ENCODE assay signal across 15 cellular contexts in the genomic region with DNA sequence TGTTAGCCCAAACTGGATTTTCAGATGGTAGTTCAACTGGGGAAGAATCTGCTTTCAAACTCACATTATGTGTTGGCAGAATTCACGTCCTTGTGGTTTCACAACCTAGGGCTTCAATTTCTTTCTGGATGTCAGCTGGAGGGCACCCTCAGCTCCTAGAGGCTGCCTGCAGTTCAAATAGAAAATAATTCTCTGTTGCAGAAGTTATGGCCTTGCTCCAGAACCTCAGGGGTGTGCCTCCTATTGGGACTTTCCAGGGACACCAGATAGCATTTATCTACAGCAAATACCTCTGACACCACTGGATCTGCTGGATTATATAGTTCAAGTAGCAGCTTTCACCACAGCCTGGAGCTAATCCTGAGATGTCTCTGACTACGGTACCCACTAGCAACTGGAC. TPM values are rescaled to one million over a fixed set of nuclear protein-coding genes. Genes with fewer than 3 reads are reported as not detected.
DNase-seq lines count a peak whose midpoint lies in the region; TF ChIP-seq lines count a peak whose summit lies in the region.
"Had no signal": no experiment of that assay in that cellular context is flagged by ENCODE, and none has a peak within 500 bp of the region (broad histone marks: within the 10 kb centered on the region; RNA-seq: fewer than 3 reads in every experiment).

No MANE protein-coding gene starts in this region.

- DNase-seq in RPMI8226 (peak; percentile 9), fibroblast of gingiva (ENCODE audit: low read depth) (peak; percentile 40), mesendoderm (peak; percentile 9), smooth muscle cell (lab: John Stamatoyannopoulos, UW; ENCODE audit: unreplicated experiment) (no peak), EL (no peak), brain microvascular endothelial cell (no peak)
- DNase-seq in stimulated activated CD4-positive, alpha-beta T cell treated with anti-CD3 and anti-CD28 coated beads, Interleukin-4, amount 100 ng/mL, for 24 hours: no peak
- DNase-seq: BE2C; CD8-positive, alpha-beta T cell; DMS79 treated with DMSO at 0.1 percent for 48 hours; NCI-H1105 treated with DMSO at 0.1 percent for 48 hours; NCI-H187 treated with DMSO at 0.1 percent for 48 hours; NCI-H2171 treated with DMSO at 0.1 percent for 48 hours; NCI-H510A treated with DMSO at 0.1 percent for 48 hours; SJCRH30 had no signal

- no peak overlapping the region for H4K8ac ChIP-seq in mesendoderm (ENCODE audit: low read depth, low read length)

- no peak overlapping the region for H2BK15ac ChIP-seq in mesendoderm (replicated peaks; ENCODE audit: low read depth)

- no peak overlapping the region for H2BK120ac ChIP-seq in mesendoderm (ENCODE audit: low read depth, low read length)

- TF ChIP-seq CTCF in smooth muscle cell (IDR thresholded peaks at IDR 0.05; ENCODE audit: borderline replicate concordance, insufficient read depth, poor library complexity, severe bottlenecking) (no peak), brain microvascular endothelial cell (IDR thresholded peaks at IDR 0.05; ENCODE audit: low read depth, low read length, missing control alignments) (no peak)

- H2AK5ac ChIP-seq in mesendoderm (ENCODE audit: low read length): no peak overlapping the region

- H2BK5ac ChIP-seq in mesendoderm (ENCODE audit: low read length): no peak overlapping the region

- H3K4me1 ChIP-seq in mesendoderm (ENCODE audit: control insufficient read depth, low read depth, low read length): no peaks in the 10 kb centered on the region
- H3K4me1 ChIP-seq in smooth muscle cell (ENCODE audit: low read depth): no peaks in the 10 kb centered on the region
- H3K4me1 ChIP-seq: BE2C, SJCRH30 had no signal

- H3K23ac ChIP-seq in mesendoderm (ENCODE audit: low read length): no peak overlapping the region

- H3K56ac ChIP-seq in mesendoderm (ENCODE audit: low read length): no peak overlapping the region

- H2AFZ ChIP-seq in smooth muscle cell (ENCODE audit: low read depth): no peak overlapping the region

- H3K36me3 ChIP-seq in mesendoderm (ENCODE audit: control insufficient read depth, insufficient read depth, low read length) (no peaks in the 10 kb centered on the region), smooth muscle cell (ENCODE audit: low read depth) (no peaks in the 10 kb centered on the region), brain microvascular endothelial cell (replicated peaks) (no peaks in the 10 kb centered on the region)
- H3K36me3 ChIP-seq: BE2C, SJCRH30 had no signal

- H3F3A ChIP-seq in smooth muscle cell (ENCODE audit: low read depth): no peaks in the 10 kb centered on the region

- H3K27ac ChIP-seq in mesendoderm (ENCODE audit: low read depth, low read length): no peak overlapping the region
- H3K27ac ChIP-seq in smooth muscle cell (ENCODE audit: low read depth): no peak overlapping the region
- H3K27ac ChIP-seq in brain microvascular endothelial cell: no peak overlapping the region
- H3K27ac ChIP-seq: SJCRH30 had no signal

- no peak overlapping the region for H4K5ac ChIP-seq in mesendoderm (ENCODE audit: low read length)

- no peak overlapping the region for H3K4ac ChIP-seq in mesendoderm (ENCODE audit: low read depth, low read length)

- no peaks in the 10 kb centered on the region for H3K79me1 ChIP-seq in mesendoderm (ENCODE audit: low read length)

- no peak overlapping the region for H3K18ac ChIP-seq in mesendoderm (ENCODE audit: low read length)

- H3K4me3 ChIP-seq in mesendoderm (ENCODE audit: low read length) (no peak overlapping the region), smooth muscle cell (no peak overlapping the region), brain microvascular endothelial cell (ENCODE audit: low read depth, low read length) (no peak overlapping the region)
- H3K4me3 ChIP-seq: SJCRH30 had no signal

- H3K79me2 ChIP-seq in mesendoderm (ENCODE audit: control insufficient read depth, insufficient read depth, low read length) (no peaks in the 10 kb centered on the region), smooth muscle cell (ENCODE audit: low read depth) (no peaks in the 10 kb centered on the region)

- no peaks in the 10 kb centered on the region for H4K20me1 ChIP-seq in smooth muscle cell (ENCODE audit: low read depth)

- H3K9ac ChIP-seq in mesendoderm (ENCODE audit: low read length): no peak overlapping the region
- H3K9ac ChIP-seq in smooth muscle cell (ENCODE audit: low read depth): no peak overlapping the region

- in situ Hi-C loops in brain microvascular endothelial cell (cut with HindIII; ENCODE audit: low pct_ligation_motif_present, low sequenced_read_pairs): no loop called here

- H3K27me3 ChIP-seq in mesendoderm (ENCODE audit: insufficient read depth, low read length, poor library complexity) (no peaks in the 10 kb centered on the region), smooth muscle cell (ENCODE audit: low read depth) (peaks cover 70% of the 10 kb centered on the region), brain microvascular endothelial cell (replicated peaks) (no peaks in the 10 kb centered on the region)
- H3K27me3 ChIP-seq: BE2C, SJCRH30 had no signal

- no CpG with 5 or more reads among the region's 2 CpGs for WGBS in mesendoderm (ENCODE audit: extremely low coverage, insufficient coverage, low lambda C conversion rate)
- 11% methylated on average over 2 of the region's 2 CpGs for WGBS in smooth muscle cell (ENCODE audit: low lambda C conversion rate)

- no peak overlapping the region for H3K4me2 ChIP-seq in mesendoderm (ENCODE audit: low read length)
- H3K4me2 ChIP-seq in smooth muscle cell: peak overlapping the region; percentile 10

- H3K9me3 ChIP-seq in smooth muscle cell (replicated peaks; ENCODE audit: low read depth): no peaks in the 10 kb centered on the region
- H3K9me3 ChIP-seq: BE2C, SJCRH30 had no signal

RNA-seq across cellular contexts. Expression of gene RB1, which starts 11.8 kb away (rescaled TPM):
- polyA plus RNA-seq in mesendoderm (2013, experiment 1 of 2): 18.6 TPM
- 18.5 TPM for polyA plus RNA-seq in mesendoderm (2013, experiment 2 of 2)
- total RNA-seq in smooth muscle cell: 38.1 and 40.2 TPM in 2 replicates
- 12.5 and 15.1 TPM in 2 replicates for polyA plus RNA-seq in smooth muscle cell

RNA-seq across cellular contexts. Expression of gene ITM2B, which starts 58.7 kb away (rescaled TPM):
- polyA plus RNA-seq in mesendoderm (2013, experiment 1 of 2): 194 TPM
- 196 TPM for polyA plus RNA-seq in mesendoderm (2013, experiment 2 of 2)
- total RNA-seq in smooth muscle cell: 459 and 557 TPM in 2 replicates
- polyA plus RNA-seq in smooth muscle cell: 397 and 411 TPM in 2 replicates

Comparison
In these comparisons a context has a peak if more than half of its experiments do, and no peak if none do; other contexts are left out.
1. DNase-seq: peak in RPMI8226 (single experiment), fibroblast of gingiva (single experiment) and mesendoderm (single experiment); none in smooth muscle cell (single experiment), EL (single experiment), stimulated activated CD4-positive, alpha-beta T cell treated with anti-CD3 and anti-CD28 coated beads, Interleukin-4, amount 100 ng/mL, for 24 hours (single experiment) and brain microvascular endothelial cell (single experiment).